ENCODE assay signal across 31 cellular contexts in genomic region chr13:31055589-31055988, GRCh38.
"Had no signal": no experiment of that assay in that cellular context is flagged by ENCODE, and none has a peak within 500 bp of the region (broad histone marks: within the 10 kb centered on the region; RNA-seq: fewer than 3 reads in every experiment).

No MANE protein-coding gene starts in this region.

- H3K27me3 ChIP-seq: body of pancreas, breast epithelium, Peyer's patch, SJSA1 had no signal

- DNase-seq: activated CD4-positive, alpha-beta memory T cell treated with anti-CD3 and anti-CD28 coated beads for 36 hours; activated CD4-positive, alpha-beta T cell treated with anti-CD3 and anti-CD28 coated beads, Interleukin-2, amount 50 U/mL, for 1 hour; activated effector memory CD4-positive, alpha-beta T cell treated with anti-CD3 and anti-CD28 coated beads, Interleukin-2, amount 50 U/mL, for 16 hours; activated naive CD4-positive, alpha-beta T cell; activated naive CD4-positive, alpha-beta T cell treated with anti-CD3 and anti-CD28 coated beads, Interleukin-2, amount 50 U/mL, for 16 hours; activated naive CD8-positive, alpha-beta T cell treated with anti-CD3 and anti-CD28 coated beads for 36 hours; activated T-cell treated with anti-CD3 and anti-CD28 coated beads, Interleukin-2, amount 50 U/mL, for 1 hour; activated T-cell treated with anti-CD3 and anti-CD28 coated beads, Interleukin-2, amount 50 U/mL, for 72 hours; amniotic stem cell; body of pancreas; MM.1S; MV-4-11; NCI-H1092; NCI-H1436 treated with DMSO at 0.1 percent for 48 hours; NCI-H1694 treated with DMSO at 0.1 percent for 48 hours; NCI-H2029; NCI-H2107; NCI-H2171; NCI-H510A; NCI-H526; NCI-H748 treated with DMSO at 0.1 percent for 48 hours; NK-92 treated with Interleukin-12 subunit alpha and Interleukin-12 subunit beta, amount 100 ng/mL, for 24 hours; PC-3; RPMI8226; SHP77 treated with DMSO at 0.1 percent for 48 hours; SK-N-SH had no signal

- H3K27ac ChIP-seq: body of pancreas, breast epithelium, KMS-11, Peyer's patch, SJSA1 had no signal

- H3K4me3 ChIP-seq: body of pancreas, breast epithelium, Peyer's patch, SJSA1 had no signal

- H3K9me3 ChIP-seq: body of pancreas, breast epithelium, Peyer's patch, SJSA1, SK-N-SH had no signal

- H3K36me3 ChIP-seq: breast epithelium, Peyer's patch, SJSA1 had no signal

- H3K4me1 ChIP-seq: body of pancreas, breast epithelium, Peyer's patch, SJSA1 had no signal

- H3K9ac ChIP-seq: KMS-11, SK-N-SH had no signal

- H3K4me2 ChIP-seq: KMS-11, SK-N-SH had no signal

- ATAC-seq: activated T-cell treated with anti-CD3 and anti-CD28 coated beads, Interleukin-2, amount 50 U/mL, for 72 hours; activated T-helper 17 cell treated with anti-CD3 and anti-CD28 coated beads, Interleukin-2, amount 50 U/mL, for 72 hours; body of pancreas; PC-3 had no signal
